ENCODE assay signal across 32 cellular contexts in genomic region chr18:11053293-11053692, GRCh38.
"Had no signal": no experiment of that assay in that cellular context is flagged by ENCODE, and none has a peak within 500 bp of the region (broad histone marks: within the 10 kb centered on the region; RNA-seq: fewer than 3 reads in every experiment).

No MANE protein-coding gene starts in this region.

- H3K4me1 Mint-ChIP-seq: activated CD4-positive, alpha-beta memory T cell treated with anti-CD3 and anti-CD28 coated beads, Interleukin-2, amount 10 ng/mL, durations not matched to agents 7 days and 5 days; activated CD4-positive, alpha-beta T cell treated with anti-CD3 and anti-CD28 coated beads, Interleukin-2, amount 10 ng/mL, durations not matched to agents 7 days and 5 days; activated naive CD4-positive, alpha-beta T cell treated with anti-CD3 and anti-CD28 coated beads, Interleukin-2, amount 10 ng/mL, durations not matched to agents 7 days and 5 days; activated naive CD8-positive, alpha-beta T cell treated with anti-CD3 and anti-CD28 coated beads, Interleukin-2, amount 10 ng/mL, durations not matched to agents 7 days and 5 days; WTC11 had no signal

- H3K27ac ChIP-seq: ascending aorta, breast epithelium, cardiac muscle cell, colonic mucosa, epithelial cell of prostate, esophagus squamous epithelium, gastroesophageal sphincter, heart right ventricle, VCaP had no signal

- H3K27ac Mint-ChIP-seq: activated CD4-positive, alpha-beta memory T cell treated with anti-CD3 and anti-CD28 coated beads, Interleukin-2, amount 10 ng/mL, durations not matched to agents 7 days and 5 days; activated CD4-positive, alpha-beta T cell treated with anti-CD3 and anti-CD28 coated beads, Interleukin-2, amount 10 ng/mL, durations not matched to agents 7 days and 5 days; activated naive CD4-positive, alpha-beta T cell treated with anti-CD3 and anti-CD28 coated beads, Interleukin-2, amount 10 ng/mL, durations not matched to agents 7 days and 5 days; activated naive CD4-positive, alpha-beta T cell treated with anti-CD3 and anti-CD28 coated beads, Interleukin-2, amount 50 U/mL, for 72 hours; activated naive CD8-positive, alpha-beta T cell treated with anti-CD3 and anti-CD28 coated beads, Interleukin-2, amount 10 ng/mL, durations not matched to agents 7 days and 5 days; activated T-cell treated with anti-CD3 and anti-CD28 coated beads, Interleukin-2, amount 50 U/mL, for 24 hours; activated T-cell treated with anti-CD3 and anti-CD28 coated beads, Interleukin-2, amount 50 U/mL, for 72 hours; brain; WTC11 had no signal

- ATAC-seq: activated naive CD4-positive, alpha-beta T cell treated with anti-CD3 and anti-CD28 coated beads, Interleukin-2, amount 50 U/mL, for 72 hours; activated T-cell treated with anti-CD3 and anti-CD28 coated beads, Interleukin-2, amount 50 U/mL, for 72 hours; gastroesophageal sphincter; heart right ventricle; WTC11 had no signal

- H3K27me3 Mint-ChIP-seq: activated CD4-positive, alpha-beta memory T cell treated with anti-CD3 and anti-CD28 coated beads, Interleukin-2, amount 10 ng/mL, durations not matched to agents 7 days and 5 days; activated CD4-positive, alpha-beta T cell treated with anti-CD3 and anti-CD28 coated beads, Interleukin-2, amount 10 ng/mL, durations not matched to agents 7 days and 5 days; activated naive CD4-positive, alpha-beta T cell treated with anti-CD3 and anti-CD28 coated beads, Interleukin-2, amount 10 ng/mL, durations not matched to agents 7 days and 5 days; activated naive CD8-positive, alpha-beta T cell treated with anti-CD3 and anti-CD28 coated beads, Interleukin-2, amount 10 ng/mL, durations not matched to agents 7 days and 5 days; activated T-cell treated with anti-CD3 and anti-CD28 coated beads, Interleukin-2, amount 50 U/mL, for 24 hours had no signal

- H3K9me3 Mint-ChIP-seq: activated CD4-positive, alpha-beta memory T cell treated with anti-CD3 and anti-CD28 coated beads, Interleukin-2, amount 10 ng/mL, durations not matched to agents 7 days and 5 days; activated CD4-positive, alpha-beta T cell treated with anti-CD3 and anti-CD28 coated beads, Interleukin-2, amount 10 ng/mL, durations not matched to agents 7 days and 5 days; activated naive CD4-positive, alpha-beta T cell treated with anti-CD3 and anti-CD28 coated beads, Interleukin-2, amount 10 ng/mL, durations not matched to agents 7 days and 5 days; activated naive CD8-positive, alpha-beta T cell treated with anti-CD3 and anti-CD28 coated beads, Interleukin-2, amount 10 ng/mL, durations not matched to agents 7 days and 5 days; activated T-cell treated with anti-CD3 and anti-CD28 coated beads, Interleukin-2, amount 50 U/mL, for 24 hours had no signal

- H3K36me3 ChIP-seq: ascending aorta, breast epithelium, cardiac muscle cell, colonic mucosa, esophagus squamous epithelium, gastroesophageal sphincter, heart right ventricle had no signal

- FAIRE-seq: endometrium, endothelial cell of umbilical vein had no signal

- H3K4me3 ChIP-seq: ascending aorta, breast epithelium, cardiac muscle cell, colonic mucosa, esophagus squamous epithelium, gastroesophageal sphincter, heart right ventricle had no signal

- H3K4me3 Mint-ChIP-seq: activated CD4-positive, alpha-beta memory T cell treated with anti-CD3 and anti-CD28 coated beads, Interleukin-2, amount 10 ng/mL, durations not matched to agents 7 days and 5 days; activated CD4-positive, alpha-beta T cell treated with anti-CD3 and anti-CD28 coated beads, Interleukin-2, amount 10 ng/mL, durations not matched to agents 7 days and 5 days; activated naive CD4-positive, alpha-beta T cell treated with anti-CD3 and anti-CD28 coated beads, Interleukin-2, amount 10 ng/mL, durations not matched to agents 7 days and 5 days; activated naive CD8-positive, alpha-beta T cell treated with anti-CD3 and anti-CD28 coated beads, Interleukin-2, amount 10 ng/mL, durations not matched to agents 7 days and 5 days; activated T-cell treated with anti-CD3 and anti-CD28 coated beads, Interleukin-2, amount 50 U/mL, for 24 hours; activated T-cell treated with anti-CD3 and anti-CD28 coated beads, Interleukin-2, amount 50 U/mL, for 72 hours; brain; WTC11 had no signal

- H3K36me3 Mint-ChIP-seq: activated naive CD4-positive, alpha-beta T cell treated with anti-CD3 and anti-CD28 coated beads, Interleukin-2, amount 10 ng/mL, durations not matched to agents 7 days and 5 days; activated naive CD4-positive, alpha-beta T cell treated with anti-CD3 and anti-CD28 coated beads, Interleukin-2, amount 50 U/mL, for 72 hours; activated naive CD8-positive, alpha-beta T cell treated with anti-CD3 and anti-CD28 coated beads, Interleukin-2, amount 10 ng/mL, durations not matched to agents 7 days and 5 days had no signal

- H3K27me3 ChIP-seq: ascending aorta, breast epithelium, cardiac muscle cell, colonic mucosa, esophagus squamous epithelium, gastroesophageal sphincter had no signal

- H3K9me3 ChIP-seq: ascending aorta, breast epithelium, colonic mucosa, esophagus squamous epithelium, gastroesophageal sphincter, heart right ventricle had no signal

- DNase-seq: activated CD4-positive, alpha-beta memory T cell treated with anti-CD3 and anti-CD28 coated beads, Interleukin-2, amount 10 ng/mL, durations not matched to agents 7 days and 5 days; activated CD4-positive, alpha-beta T cell treated with anti-CD3 and anti-CD28 coated beads for 1 hour; activated CD4-positive, alpha-beta T cell treated with anti-CD3 and anti-CD28 coated beads for 4 hours; activated CD4-positive, alpha-beta T cell treated with anti-CD3 and anti-CD28 coated beads, Interleukin-2, amount 10 ng/mL, durations not matched to agents 7 days and 5 days; activated CD4-positive, alpha-beta T cell treated with anti-CD3 and anti-CD28 coated beads, Interleukin-2, amount 50 U/mL, for 4 hours; activated CD8-positive, alpha-beta memory T cell treated with anti-CD3 and anti-CD28 coated beads, Interleukin-2, amount 50 U/mL, for 48 hours; activated gamma-delta T cell; activated naive CD4-positive, alpha-beta T cell; activated naive CD4-positive, alpha-beta T cell treated with anti-CD3 and anti-CD28 coated beads, Interleukin-2, amount 10 ng/mL, durations not matched to agents 7 days and 5 days; activated naive CD8-positive, alpha-beta T cell treated with anti-CD3 and anti-CD28 coated beads, Interleukin-2, amount 10 ng/mL, durations not matched to agents 7 days and 5 days; activated T-cell treated with anti-CD3 and anti-CD28 coated beads for 4 hours; activated T-cell treated with anti-CD3 and anti-CD28 coated beads, Interleukin-2, amount 50 U/mL, for 24 hours; activated T-cell treated with anti-CD3 and anti-CD28 coated beads, Interleukin-2, amount 50 U/mL, for 72 hours; central memory CD4-positive, alpha-beta T cell; cerebellar nuclear complex; colonic mucosa; effector CD8-positive, alpha-beta T cell; esophagus squamous epithelium; foreskin melanocyte; heart right ventricle; T-helper 2 cell had no signal

- H3K4me1 ChIP-seq: ascending aorta, breast epithelium, colonic mucosa, esophagus squamous epithelium, gastroesophageal sphincter, heart right ventricle had no signal
